Comparison of ENCODE assay signal across 9 cellular contexts in genomic region chr20:50120935-50121693, GRCh38. TPM values are rescaled to one million over a fixed set of nuclear protein-coding genes. Genes with fewer than 3 reads are reported as not detected.
DNase-seq lines count a peak whose midpoint lies in the region; ATAC-seq, FAIRE-seq and TF ChIP-seq lines count a peak whose summit lies in the region.
"Had no signal": no experiment of that assay in that cellular context is flagged by ENCODE, and none has a peak within 500 bp of the region (broad histone marks: within the 10 kb centered on the region; RNA-seq: fewer than 3 reads in every experiment).

No MANE protein-coding gene starts in this region.

- H3K9me3 Mint-ChIP-seq in immature natural killer cell, result no peaks in the 10 kb centered on the region

- no peaks in the 10 kb centered on the region for H3K27me3 ChIP-seq in K562 (ENCODE audit: control insufficient read depth in 2 of 2, insufficient read depth in 2 of 2, low read length in 2 of 2)
- H3K27me3 ChIP-seq: BLaER1 treated with 17β-estradiol and CSF1 and Interleukin-3, amounts not matched to agents 10 nM and 100 nM had no signal

- peaks cover 28% of the 10 kb centered on the region for H3K36me3 ChIP-seq in K562 (ENCODE audit: control insufficient read depth, insufficient read depth, low read length)

- H3K4me2 ChIP-seq in K562 (ENCODE audit: insufficient read depth, low read length), result no peak overlapping the region
- H3K4me2 ChIP-seq: BLaER1 treated with 17β-estradiol and CSF1 and Interleukin-3, amounts not matched to agents 10 nM and 100 nM had no signal

- peak; percentile 25 for DNase-seq in NK-92 treated with Interleukin-12 subunit alpha and Interleukin-12 subunit beta, amount 100 ng/mL, for 24 hours (lab: John Stamatoyannopoulos, UW)
- DNase-seq in NK-92 (lab: John Stamatoyannopoulos, UW; ENCODE audit: unreplicated experiment) (no peak), NCI-H1694 (lab: John Stamatoyannopoulos, UW) (peak; percentile 50), T-helper 22 cell (ENCODE audit: low read depth) (peak; percentile 34), K562 (ENCODE audit: extremely low read depth in 1 of 4, low spot score in 3 of 4) (peak in 1 of 4 experiments; percentile 37), immature natural killer cell (peak; percentile 35 to 58 (median 49))
- DNase-seq in stimulated activated CD4-positive, alpha-beta T cell treated with anti-CD3 and anti-CD28 coated beads, Interleukin-12 subunit alpha, Interleukin-12 subunit beta, amount 100 ng/mL, for 48 hours (ENCODE audit: low read depth in 2 of 3, low spot score in 1 of 3), result peak in 2 of 3 donors; percentile 27 to 33

- TF ChIP-seq CTCF in K562 (IDR thresholded peaks at IDR 0.05 in 2 of 3, conservative IDR thresholded peaks at IDR 0.05 in 1 of 3; ENCODE audit: insufficient read depth in 2 of 3, low read depth in 1 of 3, low read length in 3 of 3), result peak; percentile 62 to 68 (median 66)

- 54% methylated on average over 9 of the region's 9 CpGs for WGBS in K562 (ENCODE audit: insufficient coverage, low coverage, missing lambda C conversion rate)

- H3K9me3 ChIP-seq in K562 (replicated peaks; ENCODE audit: control insufficient read depth, insufficient read depth, low read depth, low read length), result no peaks in the 10 kb centered on the region
- H3K9me3 ChIP-seq: BLaER1 treated with 17β-estradiol and CSF1 and Interleukin-3, amounts not matched to agents 10 nM and 100 nM had no signal

- H3K79me2 ChIP-seq in K562 (ENCODE audit: control insufficient read depth, insufficient read depth, low read length), result no peaks in the 10 kb centered on the region

- H3K4me1 ChIP-seq in K562 (replicated peaks in 1 of 2; ENCODE audit: control insufficient read depth in 2 of 2, insufficient read depth in 2 of 2, low read length in 2 of 2), result peaks cover 4 to 7% of the 10 kb centered on the region in 2 experiments; a peak in 3 of 5 replicates

- intact Hi-C loops in K562 (cut with micrococcal nuclease), result loop anchor here (2.0 kb wide), 1 partner anchor 48 kb away; no protein-coding TSS in a partner anchor

- FAIRE-seq in K562 (lab: Jason Lieb, UNC), result no peak

- POLR2A ChIA-PET in K562 (lab: Yijun Ruan, JAX), result interaction anchor here (1.0 to 3.9 kb wide), 7 partner anchors 10 to 140 kb away, joined by 3 to 24 read pairs (median 4); no protein-coding TSS in a partner anchor

- ATAC-seq in K562 (peak; percentile 58), HG02970 (IDR thresholded peaks at IDR 0.05; ENCODE audit: low FRiP score, unreplicated experiment) (no peak)

- no peak overlapping the region for H3K4me3 Mint-ChIP-seq in immature natural killer cell

- no peak overlapping the region for H3K4me3 ChIP-seq in K562
- H3K4me3 ChIP-seq: BLaER1 treated with 17β-estradiol and CSF1 and Interleukin-3, amounts not matched to agents 10 nM and 100 nM had no signal

- peaks cover 0 to 2% (median 1%) of the 10 kb centered on the region in 3 donors for H3K27me3 Mint-ChIP-seq in immature natural killer cell (ENCODE audit: low read depth in 3 of 3)

- H3K27ac ChIP-seq in K562 (ENCODE audit: extremely low read depth, low read depth, low read length), result no peak overlapping the region
- H3K27ac ChIP-seq: BLaER1 treated with 17β-estradiol and CSF1 and Interleukin-3, amounts not matched to agents 10 nM and 100 nM had no signal

- TF ChIP-seq RAD21 in K562 (CRISPR knock-in tag; conservative IDR thresholded peaks at IDR 0.05 in 1 of 2, IDR thresholded peaks at IDR 0.05 in 1 of 2), result peak; percentile 35 to 69; a peak in 3 of 4 replicates

- no peaks in the 10 kb centered on the region for H4K20me1 ChIP-seq in K562 (replicated peaks; ENCODE audit: control insufficient read depth, insufficient read depth, low read length)
- H4K20me1 ChIP-seq: BLaER1 treated with 17β-estradiol and CSF1 and Interleukin-3, amounts not matched to agents 10 nM and 100 nM had no signal

- 0 out of 4 replicates have a peak overlapping the region, but pooled peaks of 1 of the 2 experiments have one; percentile 54 for H3K9ac ChIP-seq in K562 (ENCODE audit: insufficient read depth in 1 of 2, low read depth in 2 of 2, low read length in 2 of 2)
- H3K9ac ChIP-seq: BLaER1 treated with 17β-estradiol and CSF1 and Interleukin-3, amounts not matched to agents 10 nM and 100 nM had no signal

- H2AFZ ChIP-seq in K562 (ENCODE audit: low read depth, low read length), result no peak overlapping the region

- in situ Hi-C loops in K562 (cut with MboI), result no loop called here

- BruUV-seq in K562 (replicated peaks; lab: Mats Ljungman, UMichigan), result no TSS peak

- TF ChIP-seq EP300 in K562 (IDR thresholded peaks at IDR 0.05; ENCODE audit: low read length), result no peak

- H3K4me1 Mint-ChIP-seq in immature natural killer cell, result peaks cover 2 to 6% of the 10 kb centered on the region in 2 donors

- H3K27ac Mint-ChIP-seq in immature natural killer cell, result peak overlapping the region in 1 of 6 donors; percentile 51

- no peak for TF ChIP-seq POLR2A in K562 (conservative IDR thresholded peaks at IDR 0.05)

- no peaks in the 10 kb centered on the region for H3K9me1 ChIP-seq in K562 (ENCODE audit: control insufficient read depth, insufficient read depth, low read length)

- H3K36me3 Mint-ChIP-seq in immature natural killer cell, result peaks cover 4 to 22% (median 9%) of the 10 kb centered on the region in 3 donors

- CTCF ChIA-PET in K562 (lab: Yijun Ruan, JAX; ENCODE audit: low intra/inter-chr PET ratio), result interaction anchor here (0.5 to 1.2 kb wide), 3 partner anchors 48 to 58 kb away, joined by 3 to 8 read pairs (median 5); no protein-coding TSS in a partner anchor

TF ChIP-seq in K562, 482 proteins besides CTCF, POLR2A, EP300 and RAD21 (continues in another document):
- TF ChIP-seq JUND (IDR thresholded peaks at IDR 0.05; ENCODE audit: borderline replicate concordance, low read depth, low read length) (peak; percentile 3; the same call in 1 of the 2 replicates), JUND (tag; IDR thresholded peaks at IDR 0.05; ENCODE audit: borderline replicate concordance, low read depth, low read length) (no peak), ZNF224 (CRISPR knock-in tag; IDR thresholded peaks at IDR 0.05) (no peak), SMC3 (conservative IDR thresholded peaks at IDR 0.05; ENCODE audit: insufficient read depth, low read depth, low read length) (peak; percentile 57; the same call in 1 of the 2 replicates), BCOR (IDR thresholded peaks at IDR 0.05) (peak; percentile 51; the same call in 1 of the 2 replicates), XRCC4 (IDR thresholded peaks at IDR 0.05; ENCODE audit: extremely low read depth, insufficient read depth, insufficient read length) (no peak), ZNF436 (CRISPR knock-in tag; IDR thresholded peaks at IDR 0.05) (no peak), SMARCC2 (IDR thresholded peaks at IDR 0.05; ENCODE audit: low read depth) (no peak), NFE2 (IDR thresholded peaks at IDR 0.05; ENCODE audit: low read depth) (no peak), EZH2 (IDR thresholded peaks at IDR 0.05; ENCODE audit: borderline replicate concordance, low read depth, low read length) (no peak), TRIM28 (IDR thresholded peaks at IDR 0.05) (no peak), ZNF589 (CRISPR knock-in tag; IDR thresholded peaks at IDR 0.05; ENCODE audit: low read depth) (no peak), ZNF175 (CRISPR knock-in tag; IDR thresholded peaks at IDR 0.05; ENCODE audit: low read depth) (no peak), MCM7 (IDR thresholded peaks at IDR 0.05) (no peak), CC2D1A (IDR thresholded peaks at IDR 0.05) (0 out of 2 replicates have a peak, but pooled peaks have one; percentile 21), IFI16 (CRISPR knock-in tag; IDR thresholded peaks at IDR 0.05) (no peak)

RNA-seq across cellular contexts. Expression of gene UBE2V1, which starts 8.2 kb away (rescaled TPM):
- total RNA-seq in K562 (2011; cell fraction: chromatin; rRNA removed; ENCODE audit: low replicate concordance), result 218 and 364 TPM in 2 replicates
- 115 and 134 TPM in 2 replicates for total RNA-seq in K562 (2011; cell fraction: nucleolus; rRNA removed)
- total RNA-seq in K562 (2011; cell fraction: nucleoplasm; rRNA removed), result 295 and 429 TPM in 2 replicates
- 62.8 and 94.6 TPM in 2 replicates for total RNA-seq in K562 (2014; rRNA removed)
- total RNA-seq in K562 (2014; rRNA removed; fragmentation: Illumina TruSeq; extraction: Trizol), result 93.0 and 107 TPM in 2 replicates
- total RNA-seq in K562 (2015; rRNA removed; fragmentation: Illumina TruSeq; extraction: Trizol), result 93.5 and 94.9 TPM in 2 replicates
- total RNA-seq in K562 (2021), result 113 and 119 TPM in 2 replicates
- 112 and 129 TPM in 2 replicates for polyA plus RNA-seq in K562 (2011; rRNA removed)
- polyA plus RNA-seq in K562 (2011; cell fraction: cytosol; rRNA removed), result 77.3 and 148 TPM in 2 replicates
- 118 and 127 TPM in 2 replicates for polyA plus RNA-seq in K562 (2011; cell fraction: nucleus; rRNA removed)
- polyA plus RNA-seq in K562 (2012), result 139 and 160 TPM in 2 replicates
- polyA plus RNA-seq in K562 (2014; fragmentation: Illumina TruSeq; extraction: Trizol), result 237 and 271 TPM in 2 replicates
- 100 to 1,000 TPM; 145 to 357 TPM for polyA plus RNA-seq in K562 (2014; fragmentation: Nextera tagmentation; extraction: Ambion mirVana)
- 146 and 170 TPM in 2 replicates for polyA plus RNA-seq in K562 (2014; rRNA removed)
- 132 and 142 TPM in 2 replicates for polyA minus RNA-seq in K562 (2011; rRNA and poly(A)+ RNA removed)
- polyA minus RNA-seq in K562 (2011; cell fraction: cytosol; rRNA and poly(A)+ RNA removed), result 41.7 and 44.1 TPM in 2 replicates
- polyA minus RNA-seq in K562 (2011; cell fraction: nucleus; rRNA and poly(A)+ RNA removed), result 67.2 and 111 TPM in 2 replicates
- polyA plus RNA-seq in immature natural killer cell, result 100 to 1,000 TPM; 112 to 189 (median 185) TPM

RNA-seq across cellular contexts. Expression of gene PEDS1, which starts 32.4 kb away (rescaled TPM):
- 13.1 and 31.5 TPM in 2 replicates for total RNA-seq in K562 (2011; cell fraction: chromatin; rRNA removed; ENCODE audit: low replicate concordance)
- 28.4 and 33.9 TPM in 2 replicates for total RNA-seq in K562 (2011; cell fraction: nucleolus; rRNA removed)
- 33.6 and 54.6 TPM in 2 replicates for total RNA-seq in K562 (2011; cell fraction: nucleoplasm; rRNA removed)
- 32.8 and 43.9 TPM in 2 replicates for total RNA-seq in K562 (2014; rRNA removed)
- 11.4 and 17.1 TPM in 2 replicates for total RNA-seq in K562 (2014; rRNA removed; fragmentation: Illumina TruSeq; extraction: Trizol)
- total RNA-seq in K562 (2015; rRNA removed; fragmentation: Illumina TruSeq; extraction: Trizol), result 24.7 and 24.9 TPM in 2 replicates
- total RNA-seq in K562 (2021), result 28.0 and 28.5 TPM in 2 replicates
- polyA plus RNA-seq in K562 (2011; rRNA removed), result 23.6 and 53.8 TPM in 2 replicates
- polyA plus RNA-seq in K562 (2011; cell fraction: cytosol; rRNA removed), result 65.7 and 87.4 TPM in 2 replicates
- polyA plus RNA-seq in K562 (2011; cell fraction: nucleus; rRNA removed), result 22.6 and 23.4 TPM in 2 replicates
- 24.6 and 36.8 TPM in 2 replicates for polyA plus RNA-seq in K562 (2012)
- 38.5 and 40.3 TPM in 2 replicates for polyA plus RNA-seq in K562 (2014; fragmentation: Illumina TruSeq; extraction: Trizol)
- polyA plus RNA-seq in K562 (2014; fragmentation: Nextera tagmentation; extraction: Ambion mirVana), result 1 to 10 TPM; 2.9 to 3.9 TPM
- 24.2 and 29.4 TPM in 2 replicates for polyA plus RNA-seq in K562 (2014; rRNA removed)
- 33.6 and 49.2 TPM in 2 replicates for polyA minus RNA-seq in K562 (2011; rRNA and poly(A)+ RNA removed)
- 34.3 and 45.2 TPM in 2 replicates for polyA minus RNA-seq in K562 (2011; cell fraction: cytosol; rRNA and poly(A)+ RNA removed)
- 4.0 and 5.9 TPM in 2 replicates for polyA minus RNA-seq in K562 (2011; cell fraction: nucleus; rRNA and poly(A)+ RNA removed)
- 10 to 100 TPM; 15.2 to 33.5 (median 19.7) TPM for polyA plus RNA-seq in immature natural killer cell
